In the genomic region with DNA sequence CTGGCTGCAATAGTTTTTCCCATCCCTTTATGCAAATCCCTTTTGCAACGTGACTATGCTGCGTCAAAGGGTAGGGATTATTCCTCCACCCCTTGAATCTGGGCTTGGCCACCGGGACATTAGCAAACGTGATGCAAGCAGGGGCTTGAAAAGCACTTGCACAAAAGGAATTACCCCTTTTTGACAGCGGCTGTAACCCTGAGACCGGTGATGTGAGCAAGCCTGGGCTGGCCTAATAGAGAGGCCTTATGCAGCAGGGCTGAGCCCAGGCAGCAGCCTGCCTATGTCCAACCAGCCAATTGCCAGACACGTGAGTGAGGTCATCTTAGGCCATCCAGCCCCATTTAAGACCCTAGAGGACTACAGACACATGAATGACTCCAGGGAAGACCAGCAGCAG, we compare ENCODE assay signal across 19 cellular contexts. TPM values are rescaled to one million over a fixed set of nuclear protein-coding genes. Genes with fewer than 3 reads are reported as not detected.
DNase-seq lines count a peak whose midpoint lies in the region; ATAC-seq, FAIRE-seq and TF ChIP-seq lines count a peak whose summit lies in the region.
"Had no signal": no experiment of that assay in that cellular context is flagged by ENCODE, and none has a peak within 500 bp of the region (broad histone marks: within the 10 kb centered on the region; RNA-seq: fewer than 3 reads in every experiment).

No MANE protein-coding gene starts in this region.

- TF ChIP-seq CTCF in DOHH2 (IDR thresholded peaks at IDR 0.05; ENCODE audit: low read depth, low read length, poor library complexity, severe bottlenecking) (no peak), bronchial epithelial cell (IDR thresholded peaks at IDR 0.05; ENCODE audit: insufficient read depth, low read length, severe bottlenecking) (no peak), neural progenitor cell (IDR thresholded peaks at IDR 0.05) (no peak)

- FAIRE-seq in bronchial epithelial cell (lab: Jason Lieb, UNC), result peak; percentile 95
- FAIRE-seq: GM12892 had no signal

- H2AFZ ChIP-seq in neural progenitor cell (replicated peaks), result peak overlapping the region; percentile 14

- peaks cover 2% of the 10 kb centered on the region; the same call in 1 of the 2 replicates for H3K9me3 ChIP-seq in DOHH2 (ENCODE audit: control insufficient read depth, insufficient read depth, low read length)
- H3K9me3 ChIP-seq in neural progenitor cell (ENCODE audit: low read depth), result peaks cover 8% of the 10 kb centered on the region
- H3K9me3 ChIP-seq: SJSA1 had no signal

- H3K4me3 Mint-ChIP-seq in neural progenitor cell, result no peak overlapping the region
- H3K4me3 Mint-ChIP-seq: activated T-helper 17 cell treated with anti-CD3 and anti-CD28 coated beads, Interleukin-2, amount 50 U/mL, for 72 hours; dendritic cell treated with granulocyte-macrophage colony-stimulating factor and Interleukin-4, amounts not matched to agents 40 ng/mL and 50 ng/mL, for 4 days; immature natural killer cell; nephron; T-helper 2 cell treated with Interferon-gamma antibody and Interleukin-4, amounts not matched to agents 5 μg/mL and 100 μg/mL, for 36 hours had no signal

- H3K9me3 Mint-ChIP-seq in neural progenitor cell, result peaks cover 26% of the 10 kb centered on the region
- H3K9me3 Mint-ChIP-seq: activated T-helper 17 cell treated with anti-CD3 and anti-CD28 coated beads, Interleukin-2, amount 50 U/mL, for 72 hours; dendritic cell treated with granulocyte-macrophage colony-stimulating factor and Interleukin-4, amounts not matched to agents 40 ng/mL and 50 ng/mL, for 4 days; immature natural killer cell; T-helper 2 cell treated with Interferon-gamma antibody and Interleukin-4, amounts not matched to agents 5 μg/mL and 100 μg/mL, for 36 hours had no signal

- no peaks in the 10 kb centered on the region for H3K79me2 ChIP-seq in DOHH2 (ENCODE audit: control insufficient read depth, low read length)
- no peaks in the 10 kb centered on the region for H3K79me2 ChIP-seq in neural progenitor cell (ENCODE audit: low read depth)

- peak; percentile 62 for DNase-seq in NCI-H1436 (lab: John Stamatoyannopoulos, UW)
- peak; percentile 99 for DNase-seq in bronchial epithelial cell (ENCODE audit: low read depth)
- DNase-seq in neural progenitor cell (ENCODE audit: low spot score), result peak; percentile 62
- DNase-seq in RPMI8226, result no peak
- no peak for DNase-seq in iPS-NIHi11 (ENCODE audit: low spot score)
- DNase-seq: Caco-2, erythroblast, GDM1, immature natural killer cell, stomach had no signal

- no peaks in the 10 kb centered on the region for H3K9me2 ChIP-seq in DOHH2 (replicated peaks; ENCODE audit: control insufficient read depth, low read length)

- no peak overlapping the region for H3K27ac ChIP-seq in DOHH2 (ENCODE audit: low read depth, low read length)
- peak overlapping the region; percentile 12 for H3K27ac ChIP-seq in neural progenitor cell
- H3K27ac ChIP-seq: SJSA1, stomach had no signal

- no peaks in the 10 kb centered on the region for H3F3A ChIP-seq in DOHH2 (ENCODE audit: control insufficient read depth, insufficient read depth)
- peaks cover 9% of the 10 kb centered on the region for H3F3A ChIP-seq in neural progenitor cell (ENCODE audit: low read depth)

- peaks cover 6% of the 10 kb centered on the region for H3K4me1 Mint-ChIP-seq in neural progenitor cell
- H3K4me1 Mint-ChIP-seq: activated T-helper 17 cell treated with anti-CD3 and anti-CD28 coated beads, Interleukin-2, amount 50 U/mL, for 72 hours; nephron had no signal

- H4K20me1 ChIP-seq in DOHH2 (ENCODE audit: control insufficient read depth, insufficient read depth, low read depth, low read length) (no peaks in the 10 kb centered on the region), neural progenitor cell (ENCODE audit: low read depth) (no peaks in the 10 kb centered on the region)

- H3K36me3 ChIP-seq in DOHH2 (ENCODE audit: control insufficient read depth, low read length) (no peaks in the 10 kb centered on the region), bronchial epithelial cell (ENCODE audit: control insufficient read depth, insufficient read depth, low read length) (no peaks in the 10 kb centered on the region), neural progenitor cell (no peaks in the 10 kb centered on the region)
- H3K36me3 ChIP-seq: SJSA1, stomach had no signal

- H3K4me3 ChIP-seq in DOHH2 (ENCODE audit: low read length) (no peak overlapping the region), bronchial epithelial cell (ENCODE audit: low read depth, low read length) (peak overlapping the region; percentile 33), neural progenitor cell (no peak overlapping the region)
- H3K4me3 ChIP-seq: lung, SJSA1, stomach had no signal

- no peak overlapping the region for H3K9ac ChIP-seq in neural progenitor cell

- no peak for ATAC-seq in activated CD4-positive, CD25-positive, alpha-beta regulatory T cell treated with anti-CD3 and anti-CD28 coated beads, Interleukin-2, amount 50 U/mL, for 24 hours
- ATAC-seq: activated T-helper 17 cell treated with anti-CD3 and anti-CD28 coated beads, Interleukin-2, amount 50 U/mL, for 72 hours had no signal

- H3K4me1 ChIP-seq in DOHH2 (ENCODE audit: control insufficient read depth, low read length), result peaks cover 14% of the 10 kb centered on the region
- H3K4me1 ChIP-seq in neural progenitor cell, result peaks cover 5% of the 10 kb centered on the region

- H3K27me3 ChIP-seq in DOHH2 (ENCODE audit: control insufficient read depth, low read length) (no peaks in the 10 kb centered on the region), bronchial epithelial cell (ENCODE audit: control insufficient read depth, insufficient read depth, low read length) (no peaks in the 10 kb centered on the region), neural progenitor cell (no peaks in the 10 kb centered on the region)
- H3K27me3 ChIP-seq: SJSA1, stomach had no signal

- no peaks in the 10 kb centered on the region for H3K36me3 Mint-ChIP-seq in neural progenitor cell
- H3K36me3 Mint-ChIP-seq: immature natural killer cell had no signal

- peak overlapping the region; percentile 81 for H3K27ac Mint-ChIP-seq in neural progenitor cell
- H3K27ac Mint-ChIP-seq: activated T-helper 17 cell treated with anti-CD3 and anti-CD28 coated beads, Interleukin-2, amount 50 U/mL, for 72 hours; dendritic cell treated with granulocyte-macrophage colony-stimulating factor and Interleukin-4, amounts not matched to agents 40 ng/mL and 50 ng/mL, for 4 days; immature natural killer cell; nephron; T-helper 2 cell treated with Interferon-gamma antibody and Interleukin-4, amounts not matched to agents 5 μg/mL and 100 μg/mL, for 36 hours had no signal

- peaks cover 6% of the 10 kb centered on the region for H3K27me3 Mint-ChIP-seq in neural progenitor cell (ENCODE audit: insufficient read depth, low read depth)

- H3K4me2 ChIP-seq in DOHH2 (ENCODE audit: low read length) (peak overlapping the region; percentile 15; the same call in 1 of the 2 replicates), neural progenitor cell (no peak overlapping the region)

RNA-seq across cellular contexts. Expression of a gene that starts 30.4 kb away (rescaled TPM):
- 109 and 131 TPM in 2 replicates for total RNA-seq in bronchial epithelial cell
- total RNA-seq in neural progenitor cell (ENCODE audit: low replicate concordance), result 177 and 209 TPM in 2 replicates

RNA-seq across cellular contexts. Expression of a gene that starts 51.4 kb away (rescaled TPM):
- total RNA-seq in bronchial epithelial cell (12.4 and 17.6 TPM in 2 replicates), neural progenitor cell (ENCODE audit: low replicate concordance) (40.0 and 52.0 TPM in 2 replicates)

Comparison
In these comparisons a context has a peak if more than half of its experiments do, and no peak if none do; other contexts are left out.
1. DNase-seq: peak in NCI-H1436 (single experiment), bronchial epithelial cell (single experiment) and neural progenitor cell (single experiment); none in RPMI8226 (single experiment) and iPS-NIHi11 (single experiment).